In the genomic region with DNA sequence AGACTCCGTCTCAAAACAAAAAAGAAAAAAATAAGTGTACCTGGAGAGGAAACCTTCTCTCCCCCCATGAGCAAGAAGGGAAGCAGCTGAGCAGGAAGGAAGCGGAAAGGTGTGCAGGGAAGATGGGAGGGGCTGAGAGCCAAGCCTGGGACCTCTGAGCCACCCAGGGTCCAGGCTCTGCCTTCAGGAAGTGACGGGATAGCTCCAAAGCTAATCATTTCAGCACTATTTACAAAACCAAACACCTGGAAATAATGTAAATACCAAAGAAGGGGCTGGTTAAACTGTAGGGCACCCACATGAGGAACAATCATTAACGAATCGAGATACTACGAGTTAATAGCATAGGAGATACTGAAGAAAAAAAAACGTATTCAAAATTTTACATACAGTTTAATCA, we compare ENCODE assay signal across 20 cellular contexts. TPM values are rescaled to one million over a fixed set of nuclear protein-coding genes. Genes with fewer than 3 reads are reported as not detected.
DNase-seq lines count a peak whose midpoint lies in the region; ATAC-seq, FAIRE-seq and TF ChIP-seq lines count a peak whose summit lies in the region.
"Had no signal": no experiment of that assay in that cellular context is flagged by ENCODE, and none has a peak within 500 bp of the region (broad histone marks: within the 10 kb centered on the region; RNA-seq: fewer than 3 reads in every experiment).

No MANE protein-coding gene starts in this region.

- peak overlapping the region; percentile 70 for H3K27ac Mint-ChIP-seq in activated T-cell treated with anti-CD3 and anti-CD28 coated beads, Interleukin-2, amount 50 U/mL, for 72 hours
- H3K27ac Mint-ChIP-seq in endothelial cell (ENCODE audit: unreplicated experiment): peak overlapping the region; percentile 76
- H3K27ac Mint-ChIP-seq: HFFc6, memory B cell had no signal

- H3K9me3 ChIP-seq in small intestine (ENCODE audit: control insufficient read depth, low read depth): no peaks in the 10 kb centered on the region
- H3K9me3 ChIP-seq: ovary, Peyer's patch, thoracic aorta had no signal

- H3K27me3 ChIP-seq in small intestine (ENCODE audit: control insufficient read depth in 2 of 2, insufficient read depth in 2 of 2, low read length in 2 of 2): no peaks in the 10 kb centered on the region
- H3K27me3 ChIP-seq: ovary, Peyer's patch had no signal

- no peak for TF ChIP-seq CTCF in endothelial cell (IDR thresholded peaks at IDR 0.05; ENCODE audit: unreplicated experiment)

- H3K36me3 ChIP-seq in small intestine (ENCODE audit: control insufficient read depth in 2 of 2, insufficient read depth in 2 of 2, low read length in 2 of 2): no peaks in the 10 kb centered on the region
- H3K36me3 ChIP-seq: ovary, Peyer's patch, thoracic aorta had no signal

- H3K4me1 ChIP-seq in small intestine (ENCODE audit: control insufficient read depth in 2 of 2, insufficient read depth in 1 of 2, low read depth in 1 of 2, low read length in 1 of 2): peaks cover 3 to 8% of the 10 kb centered on the region in 2 donors

- H3K9me3 Mint-ChIP-seq in activated T-cell treated with anti-CD3 and anti-CD28 coated beads, Interleukin-2, amount 50 U/mL, for 72 hours: no peaks in the 10 kb centered on the region
- H3K9me3 Mint-ChIP-seq in endothelial cell (ENCODE audit: unreplicated experiment): no peaks in the 10 kb centered on the region
- H3K9me3 Mint-ChIP-seq: HFFc6, memory B cell had no signal

- H3K4me3 ChIP-seq in small intestine (ENCODE audit: low read depth in 1 of 2, low read length in 2 of 2): no peak overlapping the region
- H3K4me3 ChIP-seq: ovary, Peyer's patch, thoracic aorta had no signal

- FAIRE-seq in small intestine (lab: Jason Lieb, UNC): no peak

- ATAC-seq in activated T-cell treated with anti-CD3 and anti-CD28 coated beads, Interleukin-2, amount 50 U/mL, for 72 hours (replicated peaks in 1 of 2): no peak
- no peak for ATAC-seq in HG03571 (IDR thresholded peaks at IDR 0.05; ENCODE audit: unreplicated experiment)

- DNase-seq in activated T-cell treated with anti-CD3 and anti-CD28 coated beads, Interleukin-2, amount 50 U/mL, for 72 hours: no peak
- DNase-seq in activated T-cell treated with anti-CD3 and anti-CD28 coated beads, Interleukin-2, amount 50 U/mL, for 1 hour: no peak
- DNase-seq in NCI-H69 (lab: John Stamatoyannopoulos, UW) (peak; percentile 63), endothelial cell (ENCODE audit: low spot score) (no peak), small intestine (peak; percentile 84), NCI-H446 (lab: John Stamatoyannopoulos, UW) (no peak), NCI-H2107 treated with DMSO at 0.1 percent for 48 hours (lab: John Stamatoyannopoulos, UW; ENCODE audit: unreplicated experiment) (no peak)
- DNase-seq: activated T-cell treated with anti-CD3 and anti-CD28 coated beads, Interleukin-2, amount 50 U/mL, for 48 hours; effector memory CD4-positive, alpha-beta T cell; foreskin fibroblast; HFFc6; MM.1S; NCI-H2227 treated with DMSO at 0.1 percent for 48 hours; ovary; stimulated activated CD4-positive, alpha-beta T cell treated with anti-CD3 and anti-CD28 coated beads, Interleukin-15, amount 100 ng/mL, for 24 hours; SW 1271 had no signal

- WGBS in small intestine, 3 donors: 16 to 56% (median 32%) methylated on average over 7 of the region's 7 CpGs

- H3K36me3 Mint-ChIP-seq in activated T-cell treated with anti-CD3 and anti-CD28 coated beads, Interleukin-2, amount 50 U/mL, for 72 hours (ENCODE audit: insufficient read depth in 2 of 2): peaks cover 0 to 1% of the 10 kb centered on the region in 2 donors
- peaks cover 30% of the 10 kb centered on the region for H3K36me3 Mint-ChIP-seq in endothelial cell (ENCODE audit: low read depth, unreplicated experiment)
- H3K36me3 Mint-ChIP-seq: memory B cell had no signal

- no peaks in the 10 kb centered on the region for H3K27me3 Mint-ChIP-seq in activated T-cell treated with anti-CD3 and anti-CD28 coated beads, Interleukin-2, amount 50 U/mL, for 72 hours (ENCODE audit: low read depth)
- H3K27me3 Mint-ChIP-seq in endothelial cell (ENCODE audit: unreplicated experiment): peaks cover 12% of the 10 kb centered on the region

- peak overlapping the region; percentile 34 to 76 for H3K27ac ChIP-seq in small intestine (ENCODE audit: low read depth in 1 of 2, low read length in 1 of 2)
- H3K27ac ChIP-seq: ovary, thoracic aorta had no signal

- H3K4me3 Mint-ChIP-seq in activated T-cell treated with anti-CD3 and anti-CD28 coated beads, Interleukin-2, amount 50 U/mL, for 72 hours: peak overlapping the region in 1 of 2 donors; percentile 49
- H3K4me3 Mint-ChIP-seq in endothelial cell (ENCODE audit: unreplicated experiment): peak overlapping the region; percentile 43
- H3K4me3 Mint-ChIP-seq: HFFc6, memory B cell had no signal

- peaks cover 49% of the 10 kb centered on the region for H3K4me1 Mint-ChIP-seq in activated T-cell treated with anti-CD3 and anti-CD28 coated beads, Interleukin-2, amount 50 U/mL, for 72 hours (ENCODE audit: low read depth)
- H3K4me1 Mint-ChIP-seq in endothelial cell (ENCODE audit: unreplicated experiment): peaks cover 70% of the 10 kb centered on the region

RNA-seq across cellular contexts. Expression of a gene that starts 27.9 kb away (rescaled TPM):
- 10 to 100 TPM; 16.7 to 18.3 TPM for total RNA-seq in activated T-cell treated with anti-CD3 and anti-CD28 coated beads, Interleukin-2, amount 50 U/mL, for 72 hours
- total RNA-seq in endothelial cell (ENCODE audit: unreplicated experiment): 197 TPM
- 10 to 100 TPM; 20.0 to 41.5 (median 28.2) TPM for polyA plus RNA-seq in small intestine

Comparison
In these comparisons a context has a peak if more than half of its experiments do, and no peak if none do; other contexts are left out.
1. DNase-seq: peak in NCI-H69 (single experiment) and small intestine (single experiment); none in activated T-cell treated with anti-CD3 and anti-CD28 coated beads, Interleukin-2, amount 50 U/mL, for 72 hours (0 of 2), activated T-cell treated with anti-CD3 and anti-CD28 coated beads, Interleukin-2, amount 50 U/mL, for 1 hour (single experiment), endothelial cell (single experiment), NCI-H446 (0 of 2) and NCI-H2107 treated with DMSO at 0.1 percent for 48 hours (single experiment).
2. RNA of a gene that starts 27.9 kb away (total RNA-seq): 197 TPM in endothelial cell (single experiment); 16.7 to 18.3 TPM in activated T-cell treated with anti-CD3 and anti-CD28 coated beads, Interleukin-2, amount 50 U/mL, for 72 hours; every median in the first group is over 10 times any median in the second.